9 cellular contexts compared by ENCODE assay signal in genomic region chr13:43487885-43488284, GRCh38.
"Had no signal": no experiment of that assay in that cellular context is flagged by ENCODE, and none has a peak within 500 bp of the region (broad histone marks: within the 10 kb centered on the region; RNA-seq: fewer than 3 reads in every experiment).

No MANE protein-coding gene starts in this region.

- H3K4me3 ChIP-seq: GM23248, HAP-1, K562 had no signal

- H3K9me3 ChIP-seq: HAP-1 had no signal

- ATAC-seq: HCT116, K562 had no signal

- H3K9ac ChIP-seq: GM23248 had no signal

- DNase-seq: GM23248, GOT3, H7, HFFc6, IMR-90 had no signal

- H3K4me1 ChIP-seq: HAP-1 had no signal

- H3K36me3 ChIP-seq: HAP-1 had no signal

- H3K27ac ChIP-seq: GM23248, HL-60 had no signal
